ENCODE assay signal across 24 cellular contexts in genomic region chr3:45948881-45949280, GRCh38. TPM values are rescaled to one million over a fixed set of nuclear protein-coding genes. Genes with fewer than 3 reads are reported as not detected.
DNase-seq lines count a peak whose midpoint lies in the region; ATAC-seq and TF ChIP-seq lines count a peak whose summit lies in the region.
"Had no signal": no experiment of that assay in that cellular context is flagged by ENCODE, and none has a peak within 500 bp of the region (broad histone marks: within the 10 kb centered on the region; RNA-seq: fewer than 3 reads in every experiment).

No MANE protein-coding gene starts in this region.

- peaks cover 9% of the 10 kb centered on the region for H3K4me1 ChIP-seq in psoas muscle
- H3K4me1 ChIP-seq in GM23248 (ENCODE audit: insufficient read depth), result peaks cover 21% of the 10 kb centered on the region

- peak overlapping the region; percentile 53 for H3K27ac ChIP-seq in psoas muscle
- H3K27ac ChIP-seq in GM23248, result no peak overlapping the region
- H3K27ac ChIP-seq: C4-2B had no signal

- H2AFZ ChIP-seq in GM23248, result no peak overlapping the region

- peak overlapping the region; percentile 52 for H3K4me3 Mint-ChIP-seq in natural killer cell treated with Interleukin-12 subunit alpha and Interleukin-12 subunit beta and Interleukin-15 and Interleukin-18, amount 100 ng/mL, for 72 hours
- H3K4me3 Mint-ChIP-seq in natural killer cell, result no peak overlapping the region
- H3K4me3 Mint-ChIP-seq in activated T-helper 17 cell treated with anti-CD3 and anti-CD28 coated beads, Interleukin-2, amount 50 U/mL, for 72 hours, result peak overlapping the region; percentile 51
- H3K4me3 Mint-ChIP-seq: activated T-cell treated with anti-CD3 and anti-CD28 coated beads, Interleukin-2, amount 50 U/mL, for 24 hours; type B pancreatic cell had no signal

- in situ Hi-C loops in GM23248 (cut with MboI), result loop anchor here (25.0 kb wide), 1 partner anchor 413 kb away; the partner anchor contains the start of genes CCR2 and CCR5

- no peak overlapping the region for H3K9ac ChIP-seq in GM23248

- H3K4me2 ChIP-seq in GM23248 (ENCODE audit: unreplicated experiment), result no peak overlapping the region

- peaks cover 61 to 67% of the 10 kb centered on the region in 2 donors for H3K4me1 Mint-ChIP-seq in natural killer cell treated with Interleukin-12 subunit alpha and Interleukin-12 subunit beta and Interleukin-15 and Interleukin-18, amount 100 ng/mL, for 72 hours (ENCODE audit: low read depth in 2 of 2)
- peaks cover 57 to 59% of the 10 kb centered on the region in 2 donors for H3K4me1 Mint-ChIP-seq in natural killer cell
- H3K4me1 Mint-ChIP-seq in activated T-helper 17 cell treated with anti-CD3 and anti-CD28 coated beads, Interleukin-2, amount 50 U/mL, for 72 hours, result peaks cover 22% of the 10 kb centered on the region

- intact Hi-C loops in natural killer cell (cut with micrococcal nuclease) (no loop called here), psoas muscle (cut with DNase I) (no loop called here)

- TF ChIP-seq CTCF in natural killer cell (IDR thresholded peaks at IDR 0.05) (no peak), psoas muscle (IDR thresholded peaks at IDR 0.05) (no peak)

- no peaks in the 10 kb centered on the region for H3K9me2 ChIP-seq in GM23248 (ENCODE audit: insufficient read depth)

- H3K4me3 ChIP-seq in psoas muscle (no peak overlapping the region), GM23248 (no peak overlapping the region)
- H3K4me3 ChIP-seq: lung had no signal

- H3F3A ChIP-seq in GM23248 (ENCODE audit: insufficient read depth), result peaks cover 15% of the 10 kb centered on the region

- no peak for DNase-seq in natural killer cell treated with Interleukin-12 subunit alpha and Interleukin-12 subunit beta and Interleukin-15 and Interleukin-18, amount 100 ng/mL, for 72 hours (ENCODE audit: low spot score)
- DNase-seq in natural killer cell, result no peak
- no peak for DNase-seq in psoas muscle
- DNase-seq in GM23248, result no peak
- DNase-seq: activated CD4-positive, alpha-beta T cell treated with anti-CD3 and anti-CD28 coated beads for 4 hours; activated T-cell treated with anti-CD3 and anti-CD28 coated beads, Interleukin-2, amount 50 U/mL, for 24 hours; DMS153; effector CD4-positive, alpha-beta T cell; erythroblast; KBM-7; kidney; NCI-H1436 treated with DMSO at 0.1 percent for 48 hours; NCI-H510A treated with DMSO at 0.1 percent for 48 hours; NK-92 treated with Interleukin-12 subunit alpha and Interleukin-12 subunit beta, amount 100 ng/mL, for 24 hours; stimulated activated CD4-positive, alpha-beta T cell treated with anti-CD3 and anti-CD28 coated beads, Interleukin-12 subunit alpha, Interleukin-12 subunit beta, amount 100 ng/mL, for 4 hours had no signal

- ATAC-seq in natural killer cell treated with Interleukin-12 subunit alpha and Interleukin-12 subunit beta and Interleukin-15 and Interleukin-18, amount 100 ng/mL, for 72 hours, result no peak
- no peak for ATAC-seq in natural killer cell
- no peak for ATAC-seq in activated T-helper 17 cell treated with anti-CD3 and anti-CD28 coated beads, Interleukin-2, amount 50 U/mL, for 72 hours (replicated peaks)
- no peak for ATAC-seq in psoas muscle
- no peak for ATAC-seq in GM18502 (IDR thresholded peaks at IDR 0.05; ENCODE audit: poor library complexity, unreplicated experiment)
- no peak for ATAC-seq in HG03025 (IDR thresholded peaks at IDR 0.05; ENCODE audit: low FRiP score, unreplicated experiment)
- ATAC-seq: activated naive CD4-positive, alpha-beta T cell treated with anti-CD3 and anti-CD28 coated beads, Interleukin-2, amount 50 U/mL, for 72 hours had no signal

- H3K36me3 Mint-ChIP-seq in natural killer cell treated with Interleukin-12 subunit alpha and Interleukin-12 subunit beta and Interleukin-15 and Interleukin-18, amount 100 ng/mL, for 72 hours, result peaks cover 29% of the 10 kb centered on the region
- peaks cover 7% of the 10 kb centered on the region for H3K36me3 Mint-ChIP-seq in natural killer cell
- peaks cover 95% of the 10 kb centered on the region for H3K36me3 Mint-ChIP-seq in activated T-helper 17 cell treated with anti-CD3 and anti-CD28 coated beads, Interleukin-2, amount 50 U/mL, for 72 hours (ENCODE audit: low read depth)

- peak overlapping the region; percentile 78 to 80 for H3K27ac Mint-ChIP-seq in natural killer cell treated with Interleukin-12 subunit alpha and Interleukin-12 subunit beta and Interleukin-15 and Interleukin-18, amount 100 ng/mL, for 72 hours
- H3K27ac Mint-ChIP-seq in natural killer cell, result peak overlapping the region in 1 of 2 donors; percentile 73
- H3K27ac Mint-ChIP-seq in activated T-helper 17 cell treated with anti-CD3 and anti-CD28 coated beads, Interleukin-2, amount 50 U/mL, for 72 hours, result peak overlapping the region; percentile 88
- H3K27ac Mint-ChIP-seq: type B pancreatic cell had no signal

- WGBS in psoas muscle, 3 donors, result 88 to 96% (median 93%) methylated on average over 6 of the region's 6 CpGs
- WGBS in GM23248 (ENCODE audit: low coverage in 1 of 2, low lambda C conversion rate in 2 of 2, missing lambda C conversion rate in 2 of 2), 2 experiments, result 93 to 96% methylated on average over 6 of the region's 6 CpGs

- H3K9me3 Mint-ChIP-seq in natural killer cell treated with Interleukin-12 subunit alpha and Interleukin-12 subunit beta and Interleukin-15 and Interleukin-18, amount 100 ng/mL, for 72 hours, result no peaks in the 10 kb centered on the region
- H3K9me3 Mint-ChIP-seq in natural killer cell, result no peaks in the 10 kb centered on the region
- H3K9me3 Mint-ChIP-seq in activated T-helper 17 cell treated with anti-CD3 and anti-CD28 coated beads, Interleukin-2, amount 50 U/mL, for 72 hours, result no peaks in the 10 kb centered on the region
- H3K9me3 Mint-ChIP-seq: activated naive CD4-positive, alpha-beta T cell treated with anti-CD3 and anti-CD28 coated beads, Interleukin-2, amount 50 U/mL, for 72 hours; activated T-cell treated with anti-CD3 and anti-CD28 coated beads, Interleukin-2, amount 50 U/mL, for 24 hours; type B pancreatic cell had no signal

- no peaks in the 10 kb centered on the region for H4K20me1 ChIP-seq in GM23248 (ENCODE audit: insufficient read depth)

- H3K36me3 ChIP-seq in psoas muscle (ENCODE audit: insufficient read depth in 1 of 2, low read depth in 1 of 2) (peaks cover 4 to 90% of the 10 kb centered on the region in 2 donors), GM23248 (ENCODE audit: low read depth) (no peaks in the 10 kb centered on the region)

- H3K9me3 ChIP-seq in psoas muscle, result no peaks in the 10 kb centered on the region
- H3K9me3 ChIP-seq in GM23248 (ENCODE audit: low read depth), result no peaks in the 10 kb centered on the region

- no peaks in the 10 kb centered on the region for H3K79me2 ChIP-seq in GM23248 (ENCODE audit: insufficient read depth)

- peaks cover 0 to 2% of the 10 kb centered on the region in 2 donors for H3K27me3 Mint-ChIP-seq in natural killer cell treated with Interleukin-12 subunit alpha and Interleukin-12 subunit beta and Interleukin-15 and Interleukin-18, amount 100 ng/mL, for 72 hours
- no peaks in the 10 kb centered on the region for H3K27me3 Mint-ChIP-seq in natural killer cell (ENCODE audit: low read depth in 2 of 2)
- no peaks in the 10 kb centered on the region for H3K27me3 Mint-ChIP-seq in activated T-helper 17 cell treated with anti-CD3 and anti-CD28 coated beads, Interleukin-2, amount 50 U/mL, for 72 hours
- H3K27me3 Mint-ChIP-seq: type B pancreatic cell had no signal

- no peaks in the 10 kb centered on the region for H3K27me3 ChIP-seq in psoas muscle (ENCODE audit: insufficient read depth in 3 of 3, low read length in 2 of 3)
- H3K27me3 ChIP-seq in GM23248 (replicated peaks; ENCODE audit: insufficient read depth), result no peaks in the 10 kb centered on the region

RNA-seq across cellular contexts. Expression of gene CXCR6, which starts 5.6 kb away (rescaled TPM):
- total RNA-seq in natural killer cell treated with Interleukin-12 subunit alpha and Interleukin-12 subunit beta and Interleukin-15 and Interleukin-18, amount 100 ng/mL, for 72 hours, result 1 to 10 TPM; 4.0 to 5.3 TPM
- total RNA-seq in natural killer cell (1 to 10 TPM in 2 of 3 donors, under 1 TPM in 1; 0.95 to 2.1 (median 1.7) TPM), psoas muscle (under 1 TPM in 1 of 4 donors, not detected in 3; 0.50 TPM)
- total RNA-seq in activated T-helper 17 cell treated with anti-CD3 and anti-CD28 coated beads, Interleukin-2, amount 50 U/mL, for 72 hours, result 10 to 100 TPM; 13.7 to 25.4 TPM
- polyA plus RNA-seq in psoas muscle (under 1 TPM in 2 of 3 donors, not detected in 1; 0.05 to 0.10 TPM), GM23248 (2016; fragmentation: Nextera tagmentation; extraction: Ambion mirVana) (not detected in 2 replicates)
- total RNA-seq in GM23248 (2014; rRNA removed; shearing (Covaris generic)), result not detected in 2 replicates
- total RNA-seq: chondrocyte, osteocyte had no signal

RNA-seq across cellular contexts. Expression of gene FYCO1, which starts 46.7 kb away (rescaled TPM):
- 10 to 100 TPM; 14.6 to 30.3 TPM for total RNA-seq in natural killer cell treated with Interleukin-12 subunit alpha and Interleukin-12 subunit beta and Interleukin-15 and Interleukin-18, amount 100 ng/mL, for 72 hours
- total RNA-seq in natural killer cell (10 to 100 TPM; 23.0 to 28.4 (median 27.5) TPM), psoas muscle (100 to 1,000 TPM in 3 of 4 donors, 10 to 100 TPM in 1; 60.1 to 129 (median 115) TPM)
- 10 to 100 TPM; 15.5 to 26.2 TPM for total RNA-seq in activated T-helper 17 cell treated with anti-CD3 and anti-CD28 coated beads, Interleukin-2, amount 50 U/mL, for 72 hours
- polyA plus RNA-seq in psoas muscle (10 to 100 TPM; 14.0 to 68.3 (median 40.0) TPM), GM23248 (2016; fragmentation: Nextera tagmentation; extraction: Ambion mirVana) (6.2 and 6.3 TPM in 2 replicates)
- 12.8 and 13.4 TPM in 2 replicates for total RNA-seq in GM23248 (2014; rRNA removed; shearing (Covaris generic))
